In the genomic region with DNA sequence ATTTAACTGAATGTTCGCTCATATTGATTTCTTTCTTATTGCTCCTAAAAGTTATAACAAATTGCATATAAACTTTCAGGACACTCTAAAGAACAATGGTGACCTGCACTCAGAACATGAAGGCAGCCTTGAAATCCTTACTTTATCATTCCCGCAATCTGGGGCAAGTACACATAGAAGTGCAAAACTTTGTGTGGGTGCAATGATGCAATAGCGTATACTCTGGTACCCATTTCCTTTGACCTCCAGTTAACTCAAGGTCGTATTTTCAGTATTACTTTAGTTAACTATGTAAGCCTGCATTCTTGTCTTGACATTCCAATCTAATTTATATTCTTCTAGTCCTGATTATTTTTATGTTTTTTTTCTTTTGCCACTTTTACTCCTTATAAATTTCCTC, we compare ENCODE assay signal across 37 cellular contexts.
DNase-seq lines count a peak whose midpoint lies in the region; ATAC-seq, FAIRE-seq and TF ChIP-seq lines count a peak whose summit lies in the region.
"Had no signal": no experiment of that assay in that cellular context is flagged by ENCODE, and none has a peak within 500 bp of the region (broad histone marks: within the 10 kb centered on the region; RNA-seq: fewer than 3 reads in every experiment).

No MANE protein-coding gene starts in this region.

- no peak overlapping the region for H3K27ac Mint-ChIP-seq in T-helper 17 cell
- H3K27ac Mint-ChIP-seq: B cell; CD14-positive monocyte; CD4-positive, alpha-beta memory T cell; CD4-positive, alpha-beta T cell; CD4-positive, CD25-positive, alpha-beta regulatory T cell; CD8-positive, alpha-beta memory T cell; CD8-positive, alpha-beta T cell had no signal

- no peak overlapping the region for H3K14ac ChIP-seq in IMR-90 (replicated peaks; ENCODE audit: low read depth, low read length)
- H3K14ac ChIP-seq in H1 (ENCODE audit: insufficient read length) = no peak overlapping the region

- DNase-seq in HepG2 (ENCODE audit: low spot score) (no peak), right lobe of liver (no peak), IMR-90 (no peak), K562 (ENCODE audit: extremely low read depth in 1 of 4, low spot score in 3 of 4) (no peak), H1 (ENCODE audit: low read depth in 1 of 2, low spot score in 2 of 2) (no peak), upper lobe of left lung (no peak), T-helper 17 cell (no peak)
- DNase-seq: 8988T; ACHN; AML-193; BE2C; C1 segment of cervical spinal cord; Caco-2; Calu3; CD4-positive, alpha-beta memory T cell; CD4-positive, alpha-beta T cell; CD4-positive, CD25-positive, alpha-beta regulatory T cell; CD8-positive, alpha-beta memory T cell; CD8-positive, alpha-beta T cell; COR-L47; DMS 273 treated with DMSO at 0.1 percent for 48 hours; DMS153; DMS53; DMS79; DMS79 treated with DMSO at 0.1 percent for 48 hours; DND-41; EL had no signal

- H2BK120ac ChIP-seq in IMR-90 (ENCODE audit: low read depth, low read length) (no peak overlapping the region), H1 (replicated peaks; ENCODE audit: low read depth, low read length) (no peak overlapping the region)

- H2BK5ac ChIP-seq in IMR-90 (ENCODE audit: low read depth, low read length, poor library complexity, severe bottlenecking) (no peak overlapping the region), H1 (ENCODE audit: low read depth, low read length) (no peak overlapping the region)

- FAIRE-seq in HepG2 (lab: Jason Lieb, UNC) (no peak), K562 (lab: Jason Lieb, UNC) (no peak), H1 (lab: Jason Lieb, UNC) (no peak)
- FAIRE-seq: A204.1, A549, D721Med had no signal

- H4K8ac ChIP-seq in IMR-90 (ENCODE audit: low read depth in 2 of 2, low read length in 2 of 2) (no peak overlapping the region), H1 (ENCODE audit: extremely low read depth, insufficient read depth, low read length) (no peak overlapping the region)

- ATAC-seq in HepG2 (no peak), right lobe of liver (no peak), IMR-90 (ENCODE audit: low read depth) (no peak), K562 (no peak), upper lobe of left lung (ENCODE audit: low FRiP score in 2 of 2) (no peak), GM18873 (IDR thresholded peaks at IDR 0.05; ENCODE audit: low FRiP score, unreplicated experiment) (no peak), T-helper 17 cell (no peak)
- ATAC-seq: A549; CD8-positive, alpha-beta T cell had no signal

- TF ChIP-seq POLR2A in HepG2 (IDR thresholded peaks at IDR 0.05; ENCODE audit: insufficient read depth in 1 of 2, low read depth in 2 of 2, low read length in 2 of 2) (no peak), right lobe of liver (IDR thresholded peaks at IDR 0.05) (no peak), IMR-90 (IDR thresholded peaks at IDR 0.05; ENCODE audit: low read depth, low read length) (no peak), K562 (conservative IDR thresholded peaks at IDR 0.05) (no peak), H1 (IDR thresholded peaks at IDR 0.05; ENCODE audit: control extremely low read depth in 1 of 2, low read depth in 2 of 2, low read length in 2 of 2) (no peak), upper lobe of left lung (IDR thresholded peaks at IDR 0.05) (no peak)

- H2BK15ac ChIP-seq in IMR-90 (ENCODE audit: low read depth, low read length) (no peak overlapping the region), H1 (ENCODE audit: low read length) (no peak overlapping the region)

- H3K27ac ChIP-seq in HepG2 (ENCODE audit: extremely low read length, insufficient read depth, low read length) (no peak overlapping the region), right lobe of liver (no peak overlapping the region), IMR-90 (ENCODE audit: insufficient read depth, low read length) (no peak overlapping the region), K562 (ENCODE audit: extremely low read depth, low read depth, low read length) (no peak overlapping the region), H1 (ENCODE audit: low read depth, low read length) (no peak overlapping the region), upper lobe of left lung (no peak overlapping the region)
- H3K27ac ChIP-seq: 22Rv1; A549; BLaER1; BLaER1 treated with 17β-estradiol and CSF1 and Interleukin-3, amounts not matched to agents 10 nM and 100 nM; C4-2B had no signal

- no peak overlapping the region for H3K4me3 Mint-ChIP-seq in T-helper 17 cell
- H3K4me3 Mint-ChIP-seq: B cell; CD14-positive monocyte; CD4-positive, alpha-beta memory T cell; CD4-positive, alpha-beta T cell; CD4-positive, CD25-positive, alpha-beta regulatory T cell; CD8-positive, alpha-beta memory T cell; CD8-positive, alpha-beta T cell had no signal

- TF ChIP-seq EP300 in HepG2 (IDR thresholded peaks at IDR 0.05; ENCODE audit: low read depth in 2 of 2, low read length in 2 of 2) = no peak
- TF ChIP-seq EP300 in HepG2 (CRISPR knock-in tag; IDR thresholded peaks at IDR 0.05; ENCODE audit: borderline replicate concordance) = no peak
- TF ChIP-seq EP300 in K562 (IDR thresholded peaks at IDR 0.05; ENCODE audit: low read length) = no peak
- TF ChIP-seq EP300 in H1 (IDR thresholded peaks at IDR 0.05; ENCODE audit: borderline replicate concordance in 1 of 2, low read depth in 2 of 2, low read length in 2 of 2) = no peak
- no peak for TF ChIP-seq EP300 in upper lobe of left lung (IDR thresholded peaks at IDR 0.05)

- intact Hi-C loops in HepG2 (cut with micrococcal nuclease; ENCODE audit: unreplicated experiment) = no loop called here
- intact Hi-C loops in right lobe of liver (cut with DNase I) = no loop called here
- intact Hi-C loops in IMR-90 (cut with micrococcal nuclease) = loop anchor here (5.0 kb wide), 1 partner anchor 180 kb away; no protein-coding TSS in a partner anchor
- intact Hi-C loops in K562 (cut with micrococcal nuclease) = no loop called here

- POLR2A ChIA-PET in HepG2 (lab: Yijun Ruan, JAX) (no interaction called here), IMR-90 (lab: Charles Lee; ENCODE audit: unreplicated experiment) (no interaction called here), K562 (lab: Yijun Ruan, JAX) (no interaction called here), H1 (lab: Charles Lee; ENCODE audit: partially characterized antibody) (no interaction called here)

- H4K91ac ChIP-seq in IMR-90 (ENCODE audit: insufficient read depth, low read depth, low read length) (no peak overlapping the region), H1 (replicated peaks; ENCODE audit: insufficient read length, low read length) (no peak overlapping the region)

- TF ChIP-seq CTCF in HepG2 (CRISPR knock-in tag; IDR thresholded peaks at IDR 0.05) = no peak
- TF ChIP-seq CTCF in right lobe of liver (IDR thresholded peaks at IDR 0.05) = no peak
- no peak for TF ChIP-seq CTCF in IMR-90 (conservative IDR thresholded peaks at IDR 0.05; ENCODE audit: low read depth, low read length)
- no peak for TF ChIP-seq CTCF in K562 (IDR thresholded peaks at IDR 0.05 in 2 of 3, conservative IDR thresholded peaks at IDR 0.05 in 1 of 3; ENCODE audit: insufficient read depth in 2 of 3, low read depth in 1 of 3, low read length in 3 of 3)
- TF ChIP-seq CTCF in H1 (IDR thresholded peaks at IDR 0.05; ENCODE audit: control extremely low read depth in 1 of 3, insufficient read depth in 1 of 3, low read depth in 1 of 3, low read length in 3 of 3) = no peak
- TF ChIP-seq CTCF in upper lobe of left lung (IDR thresholded peaks at IDR 0.05) = no peak

- H2BK20ac ChIP-seq in IMR-90 (ENCODE audit: low read depth, low read length) (no peak overlapping the region), H1 (ENCODE audit: low read length) (no peak overlapping the region)

- H2BK12ac ChIP-seq in H1 (ENCODE audit: low read depth, low read length) = no peak overlapping the region

- H3K36me3 Mint-ChIP-seq in T-helper 17 cell (ENCODE audit: low read depth) = peaks cover 2% of the 10 kb centered on the region
- H3K36me3 Mint-ChIP-seq: CD14-positive monocyte; CD4-positive, alpha-beta memory T cell; CD4-positive, CD25-positive, alpha-beta regulatory T cell; CD8-positive, alpha-beta memory T cell; CD8-positive, alpha-beta T cell had no signal

- 30% methylated on average over 4 of the region's 4 CpGs for WGBS in HepG2 (ENCODE audit: low lambda C conversion rate)
- whole genome bisulfite sequencing in right lobe of liver (ENCODE audit: insufficient coverage, low coverage, low lambda C conversion rate, missing lambda C conversion rate) = 57% methylated on average over 4 of the region's 4 CpGs
- WGBS in IMR-90 (ENCODE audit: extremely low coverage in 2 of 2, insufficient read length in 1 of 2), 2 experiments = no CpG with 5 or more reads among the region's 4 CpGs
- 51% methylated on average over 4 of the region's 4 CpGs for WGBS in K562 (ENCODE audit: insufficient coverage, low coverage, missing lambda C conversion rate)
- 85% methylated on average over 4 of the region's 4 CpGs; no CpG with 5 or more reads in 1 of the 2 experiments for WGBS in H1 (ENCODE audit: extremely low coverage in 1 of 2, insufficient coverage in 1 of 2, insufficient read length in 1 of 2, insufficient replicate concordance in 2 of 2, low coverage in 1 of 2, low lambda C conversion rate in 2 of 2, missing lambda C conversion rate in 1 of 2), 2 experiments
- WGBS in upper lobe of left lung, 2 donors = 89 to 90% methylated on average over 4 of the region's 4 CpGs

- H3K4me2 ChIP-seq in HepG2 (ENCODE audit: low read depth, low read length) (no peak overlapping the region), IMR-90 (ENCODE audit: low read depth, low read length) (no peak overlapping the region), K562 (ENCODE audit: insufficient read depth, low read length) (no peak overlapping the region), H1 (ENCODE audit: insufficient read depth in 1 of 2, low read depth in 2 of 2, low read length in 2 of 2) (no peak overlapping the region)
- H3K4me2 ChIP-seq: A549; BLaER1; BLaER1 treated with 17β-estradiol and CSF1 and Interleukin-3, amounts not matched to agents 10 nM and 100 nM had no signal

- no peak overlapping the region for H3K56ac ChIP-seq in IMR-90 (ENCODE audit: extremely low read depth, insufficient read depth, low read length)
- H3K56ac ChIP-seq in H1 (replicated peaks; ENCODE audit: insufficient read length, low read depth, low read length) = no peak overlapping the region

- H4K20me1 ChIP-seq in HepG2 (ENCODE audit: insufficient read depth, low read length) (no peaks in the 10 kb centered on the region), IMR-90 (ENCODE audit: insufficient read depth, low read length) (no peaks in the 10 kb centered on the region), K562 (replicated peaks; ENCODE audit: control insufficient read depth, insufficient read depth, low read length) (no peaks in the 10 kb centered on the region), H1 (replicated peaks in 1 of 2; ENCODE audit: control insufficient read depth in 1 of 2, insufficient read depth in 2 of 2, low read length in 2 of 2) (no peaks in the 10 kb centered on the region)
- H4K20me1 ChIP-seq: BLaER1; BLaER1 treated with 17β-estradiol and CSF1 and Interleukin-3, amounts not matched to agents 10 nM and 100 nM had no signal

- H3K79me1 ChIP-seq in IMR-90 (ENCODE audit: low read depth in 1 of 2, low read length in 2 of 2) = no peaks in the 10 kb centered on the region
- no peaks in the 10 kb centered on the region; the same call in 1 of the 2 replicates for H3K79me1 ChIP-seq in H1 (ENCODE audit: low read depth, low read length)

- H3K36me3 ChIP-seq in HepG2 (replicated peaks in 1 of 2; ENCODE audit: control insufficient read depth in 1 of 2, insufficient read depth in 2 of 2, low read length in 2 of 2) (no peaks in the 10 kb centered on the region), right lobe of liver (no peaks in the 10 kb centered on the region), IMR-90 (ENCODE audit: control insufficient read depth, insufficient read depth, low read length) (no peaks in the 10 kb centered on the region), K562 (ENCODE audit: control insufficient read depth, insufficient read depth, low read length) (no peaks in the 10 kb centered on the region), H1 (ENCODE audit: control insufficient read depth in 2 of 4, insufficient read depth in 4 of 4, low read length in 3 of 4) (no peaks in the 10 kb centered on the region), upper lobe of left lung (no peaks in the 10 kb centered on the region)
- H3K36me3 ChIP-seq: BE2C; BLaER1; BLaER1 treated with 17β-estradiol and CSF1 and Interleukin-3, amounts not matched to agents 10 nM and 100 nM had no signal

- H3K27me3 ChIP-seq in HepG2 (ENCODE audit: control insufficient read depth in 1 of 2, insufficient read depth in 2 of 2, low read length in 2 of 2) = no peaks in the 10 kb centered on the region
- H3K27me3 ChIP-seq in right lobe of liver = no peaks in the 10 kb centered on the region
- no peaks in the 10 kb centered on the region for H3K27me3 ChIP-seq in IMR-90 (ENCODE audit: control insufficient read depth, insufficient read depth, low read length)
- no peaks in the 10 kb centered on the region; a peak in 1 of 5 replicates for H3K27me3 ChIP-seq in K562 (ENCODE audit: control insufficient read depth in 2 of 2, insufficient read depth in 2 of 2, low read length in 2 of 2)
- no peaks in the 10 kb centered on the region for H3K27me3 ChIP-seq in H1 (replicated peaks in 1 of 4; ENCODE audit: control insufficient read depth in 3 of 4, extremely low read depth in 1 of 4, insufficient read depth in 3 of 4, low read length in 3 of 4)
- H3K27me3 ChIP-seq in upper lobe of left lung = no peaks in the 10 kb centered on the region
- H3K27me3 ChIP-seq: BE2C; BLaER1; BLaER1 treated with 17β-estradiol and CSF1 and Interleukin-3, amounts not matched to agents 10 nM and 100 nM had no signal

- TF ChIP-seq RAD21 in HepG2 (CRISPR knock-in tag; IDR thresholded peaks at IDR 0.05) (no peak), IMR-90 (IDR thresholded peaks at IDR 0.05; ENCODE audit: low read length) (no peak), K562 (CRISPR knock-in tag; conservative IDR thresholded peaks at IDR 0.05 in 1 of 2, IDR thresholded peaks at IDR 0.05 in 1 of 2) (no peak), H1 (IDR thresholded peaks at IDR 0.05 in 1 of 2, conservative IDR thresholded peaks at IDR 0.05 in 1 of 2; ENCODE audit: low read depth in 2 of 2, low read length in 2 of 2) (no peak)

- no peak overlapping the region for H2AFZ ChIP-seq in HepG2 (ENCODE audit: low read length)
- H2AFZ ChIP-seq in IMR-90 (replicated peaks; ENCODE audit: low read length, poor library complexity) = no peak overlapping the region
- H2AFZ ChIP-seq in K562 (ENCODE audit: low read depth, low read length) = no peak overlapping the region
- H2AFZ ChIP-seq in H1 (ENCODE audit: low read length) = no peak overlapping the region

- H3K4me3 ChIP-seq in HepG2 (replicated peaks in 1 of 3; ENCODE audit: insufficient read depth in 1 of 3, low read depth in 2 of 3, low read length in 3 of 3) (no peak overlapping the region), right lobe of liver (no peak overlapping the region), IMR-90 (ENCODE audit: insufficient read depth, low read depth, low read length) (no peak overlapping the region), K562 (no peak overlapping the region), H1 (ENCODE audit: extremely low read depth in 1 of 4, insufficient read depth in 2 of 4, low read depth in 3 of 4, low read length in 4 of 4) (no peak overlapping the region), upper lobe of left lung (no peak overlapping the region)
- H3K4me3 ChIP-seq: A549; BLaER1; BLaER1 treated with 17β-estradiol and CSF1 and Interleukin-3, amounts not matched to agents 10 nM and 100 nM had no signal

- H4K5ac ChIP-seq in IMR-90 (ENCODE audit: low read depth, low read length) (no peak overlapping the region), H1 (ENCODE audit: insufficient read length, low read depth, low read length) (no peak overlapping the region)

- no peaks in the 10 kb centered on the region for H3K4me1 ChIP-seq in HepG2 (ENCODE audit: insufficient read depth, low read length)
- H3K4me1 ChIP-seq in right lobe of liver = no peaks in the 10 kb centered on the region
- H3K4me1 ChIP-seq in IMR-90 (ENCODE audit: control insufficient read depth, insufficient read depth, low read length) = no peaks in the 10 kb centered on the region
- peaks cover 0 to 4% of the 10 kb centered on the region in 2 experiments; a peak in 1 of 5 replicates for H3K4me1 ChIP-seq in K562 (replicated peaks in 1 of 2; ENCODE audit: control insufficient read depth in 2 of 2, insufficient read depth in 2 of 2, low read length in 2 of 2)
- H3K4me1 ChIP-seq in H1 (replicated peaks in 1 of 4; ENCODE audit: control insufficient read depth in 3 of 4, insufficient read depth in 4 of 4, low read length in 3 of 4) = no peaks in the 10 kb centered on the region; a peak in 1 of 7 replicates
- peaks cover 0 to 5% (median 1%) of the 10 kb centered on the region in 4 donors for H3K4me1 ChIP-seq in upper lobe of left lung
- H3K4me1 ChIP-seq: A549, BE2C, BLaER1, Caco-2 had no signal

- H3K23me2 ChIP-seq in H1 (ENCODE audit: low read depth, low read length) = no peaks in the 10 kb centered on the region

- no peak overlapping the region for H3K9ac ChIP-seq in HepG2 (ENCODE audit: insufficient read depth, low read depth, low read length)
- H3K9ac ChIP-seq in IMR-90 (ENCODE audit: low read depth, low read length) = no peak overlapping the region
- H3K9ac ChIP-seq in K562 (ENCODE audit: insufficient read depth in 1 of 2, low read depth in 2 of 2, low read length in 2 of 2) = no peak overlapping the region
- H3K9ac ChIP-seq in H1 (replicated peaks in 1 of 4; ENCODE audit: extremely low read depth in 1 of 4, low read depth in 3 of 4, low read length in 3 of 4) = no peak overlapping the region
- H3K9ac ChIP-seq: BLaER1; BLaER1 treated with 17β-estradiol and CSF1 and Interleukin-3, amounts not matched to agents 10 nM and 100 nM had no signal

- H3K27me3 Mint-ChIP-seq in T-helper 17 cell = peaks cover 32% of the 10 kb centered on the region

- no peaks in the 10 kb centered on the region for H3K4me1 Mint-ChIP-seq in T-helper 17 cell
- H3K4me1 Mint-ChIP-seq: CD4-positive, CD25-positive, alpha-beta regulatory T cell had no signal

- no peak overlapping the region for H2AK9ac ChIP-seq in IMR-90 (replicated peaks; ENCODE audit: low read depth, low read length, poor library complexity)

- H3K9me1 ChIP-seq in IMR-90 (ENCODE audit: insufficient read depth, low read length) (no peaks in the 10 kb centered on the region), K562 (ENCODE audit: control insufficient read depth, insufficient read depth, low read length) (no peaks in the 10 kb centered on the region)

- H3K23ac ChIP-seq in IMR-90 (ENCODE audit: low read depth, low read length) = no peak overlapping the region
- H3K23ac ChIP-seq in H1 (ENCODE audit: insufficient read length) = no peak overlapping the region

- H3K18ac ChIP-seq in IMR-90 (ENCODE audit: low read depth, low read length) = no peak overlapping the region
- H3K18ac ChIP-seq in H1 (ENCODE audit: extremely low read depth, low read length) = no peak overlapping the region

- H3K79me2 ChIP-seq in HepG2 (ENCODE audit: insufficient read depth, low read length) = no peaks in the 10 kb centered on the region
- no peaks in the 10 kb centered on the region for H3K79me2 ChIP-seq in K562 (ENCODE audit: control insufficient read depth, insufficient read depth, low read length)
- H3K79me2 ChIP-seq in H1 (ENCODE audit: control insufficient read depth in 1 of 2, insufficient read depth in 2 of 2, low read length in 2 of 2) = no peaks in the 10 kb centered on the region

- H2AK5ac ChIP-seq in IMR-90 (ENCODE audit: low read depth, low read length) (no peak overlapping the region), H1 (ENCODE audit: low read depth, low read length) (no peak overlapping the region)

- dilution Hi-C loops in IMR-90 (cut with HindIII; ENCODE audit: low sequenced_read_pairs, unreplicated experiment) = no loop called here

- in situ Hi-C loops in HepG2 (cut with HindIII; ENCODE audit: extremely low pct_ligation_motif_present, low pct_unique_long_range_greater_than_20kb) = loop anchor here (25.0 kb wide), 1 partner anchor 620 kb away; no protein-coding TSS in a partner anchor
- in situ Hi-C loops in IMR-90 (cut with MboI; ENCODE audit: low sequenced_read_pairs) = no loop called here
- in situ Hi-C loops in K562 (cut with MboI) = no loop called here

- H3K4ac ChIP-seq in IMR-90 (ENCODE audit: low read depth, low read length) = no peak overlapping the region
- H3K4ac ChIP-seq in H1 (replicated peaks; ENCODE audit: insufficient read length, low read depth, low read length) = no peak overlapping the region

- H3K9me3 ChIP-seq in HepG2 (ENCODE audit: low read length) = no peaks in the 10 kb centered on the region
- no peaks in the 10 kb centered on the region for H3K9me3 ChIP-seq in right lobe of liver
- no peaks in the 10 kb centered on the region for H3K9me3 ChIP-seq in IMR-90 (ENCODE audit: control insufficient read depth, insufficient read depth, low read length)
- no peaks in the 10 kb centered on the region for H3K9me3 ChIP-seq in K562 (replicated peaks; ENCODE audit: control insufficient read depth, insufficient read depth, low read depth, low read length)
- no peaks in the 10 kb centered on the region for H3K9me3 ChIP-seq in H1 (ENCODE audit: insufficient read depth in 2 of 2, low read depth in 1 of 2, low read length in 1 of 2)
- no peaks in the 10 kb centered on the region for H3K9me3 ChIP-seq in upper lobe of left lung
- H3K9me3 ChIP-seq in T-helper 17 cell (ENCODE audit: control insufficient read depth, low read length, poor library complexity, severe bottlenecking) = no peaks in the 10 kb centered on the region
- H3K9me3 ChIP-seq: A549, BE2C, BLaER1, Caco-2 had no signal

- CTCF ChIA-PET in HepG2 (lab: Yijun Ruan, JAX; ENCODE audit: low intra/inter-chr PET ratio, low total read pairs) = no interaction called here
- CTCF ChIA-PET in IMR-90 (lab: Yijun Ruan, JAX) = no interaction called here
- CTCF ChIA-PET in K562 (lab: Yijun Ruan, JAX; ENCODE audit: low intra/inter-chr PET ratio) = no interaction called here
- CTCF ChIA-PET in H1 (lab: Charles Lee; ENCODE audit: partially characterized antibody) = no interaction called here

- no TSS peak for BruUV-seq in HepG2 (replicated peaks; lab: Mats Ljungman, UMichigan)
- BruUV-seq in IMR-90 (replicated peaks; lab: Mats Ljungman, UMichigan) = no TSS peak
- BruUV-seq in K562 (replicated peaks; lab: Mats Ljungman, UMichigan) = no TSS peak
